ENCODE assay signal across 7 cellular contexts in genomic region chr17:28717578-28718316, GRCh38. TPM values are rescaled to one million over a fixed set of nuclear protein-coding genes. Genes with fewer than 3 reads are reported as not detected.
A peak's percentile ranks its signal among the peaks of the same experiment; 100 is the strongest.
DNase-seq lines count a peak whose midpoint lies in the region; ATAC-seq and TF ChIP-seq lines count a peak whose summit lies in the region.

A gene with protein sequence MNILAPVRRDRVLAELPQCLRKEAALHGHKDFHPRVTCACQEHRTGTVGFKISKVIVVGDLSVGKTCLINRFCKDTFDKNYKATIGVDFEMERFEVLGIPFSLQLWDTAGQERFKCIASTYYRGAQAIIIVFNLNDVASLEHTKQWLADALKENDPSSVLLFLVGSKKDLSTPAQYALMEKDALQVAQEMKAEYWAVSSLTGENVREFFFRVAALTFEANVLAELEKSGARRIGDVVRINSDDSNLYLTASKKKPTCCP (minus strand): TSS chr17:28717868. CDS start chr17:28717266, 602 bp downstream.

- no peaks in the 10 kb centered on the region for H3K9me3 Mint-ChIP-seq in activated naive CD8-positive, alpha-beta T cell treated with anti-CD3 and anti-CD28 coated beads, Interleukin-2, amount 10 ng/mL, durations not matched to agents 7 days and 5 days

- DNase-seq in NCI-H1694 treated with DMSO at 0.1 percent for 48 hours (lab: John Stamatoyannopoulos, UW) = peak; percentile 82
- no peak for DNase-seq in activated naive CD8-positive, alpha-beta T cell treated with anti-CD3 and anti-CD28 coated beads, Interleukin-2, amount 10 ng/mL, durations not matched to agents 7 days and 5 days
- DNase-seq in Right ventricle myocardium inferior (ENCODE audit: missing footprints) = peak; percentile 77

- H3K4me3 Mint-ChIP-seq in activated naive CD8-positive, alpha-beta T cell treated with anti-CD3 and anti-CD28 coated beads, Interleukin-2, amount 10 ng/mL, durations not matched to agents 7 days and 5 days = peak within 1 kb of the TSS; percentile 70

- intact Hi-C loops in Right ventricle myocardium inferior (cut with DNase I) = no loop called here

- H3K4me1 ChIP-seq in neutrophil (ENCODE audit: control insufficient read depth in 1 of 2, insufficient read depth in 1 of 2, low read depth in 1 of 2, low read length in 1 of 2) = peaks cover 37 to 42% of the 10 kb centered on the region in 2 experiments

- ATAC-seq in activated naive CD8-positive, alpha-beta T cell treated with anti-CD3 and anti-CD28 coated beads, Interleukin-2, amount 10 ng/mL, durations not matched to agents 7 days and 5 days (ENCODE audit: low read depth) = no peak
- ATAC-seq in Right ventricle myocardium inferior (peak; percentile 36), HG03039 (IDR thresholded peaks at IDR 0.05; ENCODE audit: unreplicated experiment) (no peak), HG03565 (IDR thresholded peaks at IDR 0.05; ENCODE audit: unreplicated experiment) (no peak)

- peaks cover 31% of the 10 kb centered on the region for H3K27me3 ChIP-seq in neutrophil

- H3K27ac Mint-ChIP-seq in activated naive CD8-positive, alpha-beta T cell treated with anti-CD3 and anti-CD28 coated beads, Interleukin-2, amount 10 ng/mL, durations not matched to agents 7 days and 5 days = peak within 1 kb of the TSS; percentile 47

- POLR2A ChIA-PET in activated naive CD8-positive, alpha-beta T cell treated with anti-CD3 and anti-CD28 coated beads, Interleukin-2, amount 10 ng/mL, durations not matched to agents 7 days and 5 days (lab: Charles Lee) = no interaction called here

- peaks cover 21% of the 10 kb centered on the region for H3K36me3 Mint-ChIP-seq in activated naive CD8-positive, alpha-beta T cell treated with anti-CD3 and anti-CD28 coated beads, Interleukin-2, amount 10 ng/mL, durations not matched to agents 7 days and 5 days

- H3K27me3 Mint-ChIP-seq in activated naive CD8-positive, alpha-beta T cell treated with anti-CD3 and anti-CD28 coated beads, Interleukin-2, amount 10 ng/mL, durations not matched to agents 7 days and 5 days = peaks cover 30% of the 10 kb centered on the region

- no peak within 1 kb of the TSS for H3K27ac ChIP-seq in neutrophil

- H3K9me3 ChIP-seq in neutrophil = no peaks in the 10 kb centered on the region

- H3K4me3 ChIP-seq in GM08714 (ENCODE audit: low read length) = peak within 1 kb of the TSS; percentile 54
- peak within 1 kb of the TSS; percentile 46 to 62 for H3K4me3 ChIP-seq in neutrophil (ENCODE audit: low read depth in 1 of 2, low read length in 1 of 2)

- H3K36me3 ChIP-seq in neutrophil = peaks cover 7% of the 10 kb centered on the region

- no peak for TF ChIP-seq CTCF in neutrophil (IDR thresholded peaks at IDR 0.05)

- peaks cover 23% of the 10 kb centered on the region for H3K4me1 Mint-ChIP-seq in activated naive CD8-positive, alpha-beta T cell treated with anti-CD3 and anti-CD28 coated beads, Interleukin-2, amount 10 ng/mL, durations not matched to agents 7 days and 5 days

RNA-seq across cellular contexts. Expression of the gene that starts here (rescaled TPM):
- 1 to 10 TPM; 7.3 to 8.2 TPM for total RNA-seq in activated naive CD8-positive, alpha-beta T cell treated with anti-CD3 and anti-CD28 coated beads, Interleukin-2, amount 10 ng/mL, durations not matched to agents 7 days and 5 days
- total RNA-seq in Right ventricle myocardium inferior = 16.2 TPM
